Comparison of ENCODE assay signal across 7 cellular contexts in genomic region chr20:61482901-61483300, GRCh38.
"Had no signal": no experiment of that assay in that cellular context is flagged by ENCODE, and none has a peak within 500 bp of the region (broad histone marks: within the 10 kb centered on the region; RNA-seq: fewer than 3 reads in every experiment).

No MANE protein-coding gene starts in this region.

- H3K4me3 ChIP-seq: GM23248 had no signal

- H3K27me3 Mint-ChIP-seq: IgD-negative memory B cell had no signal

- H3K27ac Mint-ChIP-seq: IgD-negative memory B cell had no signal

- H3K4me3 Mint-ChIP-seq: IgD-negative memory B cell had no signal

- H3K4me1 Mint-ChIP-seq: IgD-negative memory B cell had no signal

- H3K9ac ChIP-seq: GM23248 had no signal

- H3K27ac ChIP-seq: GM23248, HL-60 had no signal

- DNase-seq: GM23248, GOT3, H7, HCEC 1CT, KBM-7 had no signal

- H2AFZ ChIP-seq: GM23248 had no signal

- H3K36me3 Mint-ChIP-seq: IgD-negative memory B cell had no signal
